Comparison of ENCODE assay signal across 22 cellular contexts in genomic region chr17:45920083-45920482, GRCh38. TPM values are rescaled to one million over a fixed set of nuclear protein-coding genes. Genes with fewer than 3 reads are reported as not detected.
DNase-seq lines count a peak whose midpoint lies in the region; ATAC-seq and TF ChIP-seq lines count a peak whose summit lies in the region.
"Had no signal": no experiment of that assay in that cellular context is flagged by ENCODE, and none has a peak within 500 bp of the region (broad histone marks: within the 10 kb centered on the region; RNA-seq: fewer than 3 reads in every experiment).

No MANE protein-coding gene starts in this region.

- 85% methylated on average over 9 of the region's 9 CpGs for WGBS in mesenchymal stem cell
- 86% methylated on average over 9 of the region's 9 CpGs for WGBS in suprapubic skin

- H3K27ac ChIP-seq in SK-N-MC (peak overlapping the region; percentile 61; the same call in 1 of the 2 replicates), mesenchymal stem cell (ENCODE audit: low read length, poor library complexity, severe bottlenecking) (no peak overlapping the region), gastrocnemius medialis (peak overlapping the region; percentile 60 to 75 (median 70)), suprapubic skin (no peak overlapping the region)
- H3K27ac ChIP-seq: A549; BLaER1 treated with 17β-estradiol and CSF1 and Interleukin-3, amounts not matched to agents 10 nM and 100 nM had no signal

- H3K9ac ChIP-seq in SK-N-MC (ENCODE audit: insufficient read length): no peak overlapping the region
- H3K9ac ChIP-seq in mesenchymal stem cell (ENCODE audit: low read length): no peak overlapping the region
- H3K9ac ChIP-seq: BLaER1 treated with 17β-estradiol and CSF1 and Interleukin-3, amounts not matched to agents 10 nM and 100 nM had no signal

- TF ChIP-seq EP300 in suprapubic skin (IDR thresholded peaks at IDR 0.05): no peak

- peaks cover 3% of the 10 kb centered on the region; the same call in 1 of the 2 replicates for H3K36me3 ChIP-seq in SK-N-MC (ENCODE audit: insufficient read depth, low read length)
- no peaks in the 10 kb centered on the region for H3K36me3 ChIP-seq in mesenchymal stem cell (ENCODE audit: control insufficient read depth in 1 of 2, insufficient read depth in 2 of 2, low read depth in 1 of 2, low read length in 2 of 2)
- no peaks in the 10 kb centered on the region for H3K36me3 ChIP-seq in gastrocnemius medialis
- H3K36me3 ChIP-seq in suprapubic skin: no peaks in the 10 kb centered on the region
- H3K36me3 ChIP-seq: BE2C; BLaER1 treated with 17β-estradiol and CSF1 and Interleukin-3, amounts not matched to agents 10 nM and 100 nM had no signal

- TF ChIP-seq POLR2A in gastrocnemius medialis (IDR thresholded peaks at IDR 0.05): peak in 1 of 2 donors; percentile 6
- TF ChIP-seq POLR2A in suprapubic skin (IDR thresholded peaks at IDR 0.05): no peak

- H3K4me3 Mint-ChIP-seq in activated T-helper 1 cell treated with anti-CD3 and anti-CD28 coated beads, Interleukin-12 subunit alpha, Interleukin-12 subunit beta, Interleukin-2, Interleukin-4 antibody, amounts not matched to agents 30 ng/mL and 10 ng/mL and 1 ng/mL, durations not matched to agents 14 hours and 24 hours and 36 hours: no peak overlapping the region
- H3K4me3 Mint-ChIP-seq: CD14-positive monocyte; CD4-positive, alpha-beta T cell; CD8-positive, alpha-beta memory T cell; GM23338; H9 had no signal

- no peak overlapping the region for H3K23ac ChIP-seq in mesenchymal stem cell (ENCODE audit: low read length in 2 of 2)

- DNase-seq in SK-N-MC (ENCODE audit: low read depth, low spot score): no peak
- no peak for DNase-seq in mesenchymal stem cell
- peak; percentile 30 to 72 for DNase-seq in gastrocnemius medialis
- no peak for DNase-seq in activated T-helper 1 cell treated with anti-CD3 and anti-CD28 coated beads, Interleukin-12 subunit alpha, Interleukin-12 subunit beta, Interleukin-2, Interleukin-4 antibody, amounts not matched to agents 30 ng/mL and 10 ng/mL and 1 ng/mL, durations not matched to agents 14 hours and 24 hours and 36 hours (ENCODE audit: low spot score)
- DNase-seq in suprapubic skin (ENCODE audit: low spot score in 2 of 2): no peak
- no peak for DNase-seq in midbrain (lab: John Stamatoyannopoulos, UW)
- DNase-seq: 8988T; ACHN; AML-193; BE2C; CD4-positive, alpha-beta T cell; CD8-positive, alpha-beta memory T cell; DMS 273 treated with DMSO at 0.1 percent for 48 hours; DMS79; EL; GDM1; H9 had no signal

- H3K79me1 ChIP-seq in mesenchymal stem cell (replicated peaks; ENCODE audit: low read length, poor library complexity, severe bottlenecking): no peaks in the 10 kb centered on the region

- H3K14ac ChIP-seq in mesenchymal stem cell (ENCODE audit: low read length in 2 of 2): no peak overlapping the region

- no peak overlapping the region for H3K4ac ChIP-seq in mesenchymal stem cell (ENCODE audit: low read depth in 1 of 2, low read length in 2 of 2)

- no peak overlapping the region for H2AK5ac ChIP-seq in mesenchymal stem cell (ENCODE audit: low read length, severe bottlenecking)

- H3K27ac Mint-ChIP-seq in activated T-helper 1 cell treated with anti-CD3 and anti-CD28 coated beads, Interleukin-12 subunit alpha, Interleukin-12 subunit beta, Interleukin-2, Interleukin-4 antibody, amounts not matched to agents 30 ng/mL and 10 ng/mL and 1 ng/mL, durations not matched to agents 14 hours and 24 hours and 36 hours: no peak overlapping the region
- H3K27ac Mint-ChIP-seq: CD14-positive monocyte; CD4-positive, alpha-beta T cell; CD8-positive, alpha-beta memory T cell; GM23338; H9 had no signal

- TF ChIP-seq CTCF in gastrocnemius medialis (IDR thresholded peaks at IDR 0.05 in 4 of 5, conservative IDR thresholded peaks at IDR 0.05 in 1 of 5): no peak
- no peak for TF ChIP-seq CTCF in suprapubic skin (IDR thresholded peaks at IDR 0.05)

- H3K9me3 Mint-ChIP-seq in activated T-helper 1 cell treated with anti-CD3 and anti-CD28 coated beads, Interleukin-12 subunit alpha, Interleukin-12 subunit beta, Interleukin-2, Interleukin-4 antibody, amounts not matched to agents 30 ng/mL and 10 ng/mL and 1 ng/mL, durations not matched to agents 14 hours and 24 hours and 36 hours: no peaks in the 10 kb centered on the region
- H3K9me3 Mint-ChIP-seq: CD14-positive monocyte; CD4-positive, alpha-beta T cell; CD8-positive, alpha-beta memory T cell; GM23338; H9 had no signal

- peaks cover 8% of the 10 kb centered on the region for H3K27me3 Mint-ChIP-seq in activated T-helper 1 cell treated with anti-CD3 and anti-CD28 coated beads, Interleukin-12 subunit alpha, Interleukin-12 subunit beta, Interleukin-2, Interleukin-4 antibody, amounts not matched to agents 30 ng/mL and 10 ng/mL and 1 ng/mL, durations not matched to agents 14 hours and 24 hours and 36 hours (ENCODE audit: insufficient read depth)

- H3K36me3 Mint-ChIP-seq in activated T-helper 1 cell treated with anti-CD3 and anti-CD28 coated beads, Interleukin-12 subunit alpha, Interleukin-12 subunit beta, Interleukin-2, Interleukin-4 antibody, amounts not matched to agents 30 ng/mL and 10 ng/mL and 1 ng/mL, durations not matched to agents 14 hours and 24 hours and 36 hours (ENCODE audit: low read depth): no peaks in the 10 kb centered on the region
- H3K36me3 Mint-ChIP-seq: CD14-positive monocyte had no signal

- H3K4me1 ChIP-seq in mesenchymal stem cell (ENCODE audit: control insufficient read depth, insufficient read depth, low read depth, low read length) (no peaks in the 10 kb centered on the region), gastrocnemius medialis (peaks cover 52 to 65% of the 10 kb centered on the region in 2 donors), suprapubic skin (peaks cover 7% of the 10 kb centered on the region)
- H3K4me1 ChIP-seq: BE2C had no signal

- no peak overlapping the region for H2BK12ac ChIP-seq in mesenchymal stem cell (ENCODE audit: low read length in 2 of 2)

- no peak overlapping the region for H4K8ac ChIP-seq in mesenchymal stem cell (ENCODE audit: low read length)

- peak overlapping the region; percentile 19 for H2BK15ac ChIP-seq in mesenchymal stem cell (ENCODE audit: low read depth, poor library complexity, severe bottlenecking)

- H3K4me3 ChIP-seq in SK-N-MC (no peak overlapping the region), mesenchymal stem cell (ENCODE audit: insufficient read depth in 1 of 2, low read depth in 1 of 2, low read length in 2 of 2) (no peak overlapping the region), gastrocnemius medialis (no peak overlapping the region), suprapubic skin (no peak overlapping the region)
- H3K4me3 ChIP-seq: A549; BLaER1 treated with 17β-estradiol and CSF1 and Interleukin-3, amounts not matched to agents 10 nM and 100 nM; GM23338 had no signal

- peaks cover 50 to 65% of the 10 kb centered on the region in 2 experiments for H3K27me3 ChIP-seq in mesenchymal stem cell (ENCODE audit: control insufficient read depth in 1 of 2, insufficient read depth in 1 of 2, low read length in 2 of 2)
- H3K27me3 ChIP-seq in gastrocnemius medialis: no peaks in the 10 kb centered on the region
- peaks cover 2% of the 10 kb centered on the region for H3K27me3 ChIP-seq in suprapubic skin
- H3K27me3 ChIP-seq: BE2C; BLaER1 treated with 17β-estradiol and CSF1 and Interleukin-3, amounts not matched to agents 10 nM and 100 nM had no signal

- H3K9me3 ChIP-seq in SK-N-MC (ENCODE audit: low read depth, low read length): no peaks in the 10 kb centered on the region
- no peaks in the 10 kb centered on the region for H3K9me3 ChIP-seq in mesenchymal stem cell (ENCODE audit: control insufficient read depth, low read length)
- no peaks in the 10 kb centered on the region for H3K9me3 ChIP-seq in gastrocnemius medialis
- no peaks in the 10 kb centered on the region for H3K9me3 ChIP-seq in suprapubic skin
- H3K9me3 ChIP-seq: A549; BE2C; BLaER1 treated with 17β-estradiol and CSF1 and Interleukin-3, amounts not matched to agents 10 nM and 100 nM had no signal

- H2BK5ac ChIP-seq in mesenchymal stem cell (ENCODE audit: low read depth, low read length, poor library complexity, severe bottlenecking): no peak overlapping the region

- in situ Hi-C loops in gastrocnemius medialis (cut with MboI; ENCODE audit: low sequenced_read_pairs in 4 of 4): no loop called here

- H3K18ac ChIP-seq in mesenchymal stem cell (ENCODE audit: low read depth in 1 of 2, low read length in 2 of 2): peak overlapping the region in 1 of 2 experiments; percentile 62

- ATAC-seq in gastrocnemius medialis: peak; percentile 37 to 60
- ATAC-seq: A549, GM23338, HCT116 had no signal

- no peak overlapping the region for H3K4me2 ChIP-seq in mesenchymal stem cell (ENCODE audit: low read length, poor library complexity, severe bottlenecking)
- H3K4me2 ChIP-seq: A549; BLaER1 treated with 17β-estradiol and CSF1 and Interleukin-3, amounts not matched to agents 10 nM and 100 nM; GM23338 had no signal

- H4K91ac ChIP-seq in mesenchymal stem cell (ENCODE audit: low read length): peak overlapping the region; percentile 31

- H2AFZ ChIP-seq in mesenchymal stem cell (ENCODE audit: low read depth, low read length): no peak overlapping the region
- H2AFZ ChIP-seq: GM23338 had no signal

- H3K4me1 Mint-ChIP-seq in activated T-helper 1 cell treated with anti-CD3 and anti-CD28 coated beads, Interleukin-12 subunit alpha, Interleukin-12 subunit beta, Interleukin-2, Interleukin-4 antibody, amounts not matched to agents 30 ng/mL and 10 ng/mL and 1 ng/mL, durations not matched to agents 14 hours and 24 hours and 36 hours (ENCODE audit: low read depth): no peaks in the 10 kb centered on the region
- H3K4me1 Mint-ChIP-seq: CD8-positive, alpha-beta memory T cell; GM23338 had no signal

- intact Hi-C loops in gastrocnemius medialis (cut with DNase I; ENCODE audit: low total_unique reads): no loop called here
- intact Hi-C loops in activated T-helper 1 cell treated with anti-CD3 and anti-CD28 coated beads, Interleukin-12 subunit alpha, Interleukin-12 subunit beta, Interleukin-2, Interleukin-4 antibody, amounts not matched to agents 30 ng/mL and 10 ng/mL and 1 ng/mL, durations not matched to agents 14 hours and 24 hours and 36 hours (cut with micrococcal nuclease): no loop called here

- H2BK120ac ChIP-seq in mesenchymal stem cell (ENCODE audit: low read depth, low read length): no peak overlapping the region

RNA-seq across cellular contexts. Expression of gene MAPT, which starts 25.7 kb away (rescaled TPM):
- 3.7 TPM for polyA plus RNA-seq in mesenchymal stem cell (2013, experiment 1 of 2)
- polyA plus RNA-seq in mesenchymal stem cell (2013, experiment 2 of 2): 3.1 TPM
- total RNA-seq in gastrocnemius medialis: 100 to 1,000 TPM in 1 of 4 donors, 10 to 100 TPM in 3; 70.3 to 120 (median 82.8) TPM
- 0.64 and 1.1 TPM in 2 replicates for total RNA-seq in activated T-helper 1 cell treated with anti-CD3 and anti-CD28 coated beads, Interleukin-12 subunit alpha, Interleukin-12 subunit beta, Interleukin-2, Interleukin-4 antibody, amounts not matched to agents 30 ng/mL and 10 ng/mL and 1 ng/mL, durations not matched to agents 14 hours and 24 hours and 36 hours
- total RNA-seq in suprapubic skin: 1 to 10 TPM; 3.6 to 6.5 (median 4.5) TPM
- polyA plus RNA-seq: CD14-positive monocyte had no signal

Comparison
In these comparisons a context has a peak if more than half of its experiments do, and no peak if none do; other contexts are left out.
1. DNase-seq: peak in gastrocnemius medialis (2 of 2); none in SK-N-MC (single experiment), mesenchymal stem cell (single experiment), activated T-helper 1 cell treated with anti-CD3 and anti-CD28 coated beads, Interleukin-12 subunit alpha, Interleukin-12 subunit beta, Interleukin-2, Interleukin-4 antibody, amounts not matched to agents 30 ng/mL and 10 ng/mL and 1 ng/mL, durations not matched to agents 14 hours and 24 hours and 36 hours (single experiment), suprapubic skin (0 of 2) and midbrain (single experiment).
2. H3K27ac ChIP-seq: peak in SK-N-MC (single experiment) and gastrocnemius medialis (4 of 4); none in mesenchymal stem cell (single experiment) and suprapubic skin (single experiment).
3. RNA of gene MAPT, which starts 25.7 kb away (total RNA-seq): 70.3 to 120 TPM in gastrocnemius medialis; 3.6 to 6.5 TPM in suprapubic skin and 0.64 to 1.1 TPM in activated T-helper 1 cell treated with anti-CD3 and anti-CD28 coated beads, Interleukin-12 subunit alpha, Interleukin-12 subunit beta, Interleukin-2, Interleukin-4 antibody, amounts not matched to agents 30 ng/mL and 10 ng/mL and 1 ng/mL, durations not matched to agents 14 hours and 24 hours and 36 hours; every median in the first group is over 4 times any median in the second.